8 cellular contexts compared by ENCODE assay signal in genomic region chr3:47161983-47162694, GRCh38. TPM values are rescaled to one million over a fixed set of nuclear protein-coding genes. Genes with fewer than 3 reads are reported as not detected.
DNase-seq lines count a peak whose midpoint lies in the region; ATAC-seq and TF ChIP-seq lines count a peak whose summit lies in the region.

No MANE protein-coding gene starts in this region.

- H3K4me1 ChIP-seq in mammary epithelial cell (ENCODE audit: insufficient read depth, low read length) (peaks cover 13% of the 10 kb centered on the region), muscle layer of colon (ENCODE audit: insufficient read depth, low read length) (peaks cover 46% of the 10 kb centered on the region)

- H3K36me3 ChIP-seq in mammary epithelial cell (ENCODE audit: insufficient read depth, low read length), result no peaks in the 10 kb centered on the region
- no peaks in the 10 kb centered on the region for H3K36me3 ChIP-seq in muscle layer of colon (ENCODE audit: insufficient read depth, low read length)

- TF ChIP-seq CTCF in AG10803 (conservative IDR thresholded peaks at IDR 0.05; ENCODE audit: low read length), result no peak
- no peak for TF ChIP-seq CTCF in mammary epithelial cell (conservative IDR thresholded peaks at IDR 0.05 in 1 of 2, IDR thresholded peaks at IDR 0.05 in 1 of 2; ENCODE audit: extremely low read depth in 1 of 2, insufficient read depth in 1 of 2, low read depth in 1 of 2, low read length in 2 of 2)

- H3K9me3 ChIP-seq in mammary epithelial cell (replicated peaks; ENCODE audit: insufficient read depth, low read length) (no peaks in the 10 kb centered on the region), muscle layer of colon (ENCODE audit: low read length) (no peaks in the 10 kb centered on the region)

- peaks cover 2% of the 10 kb centered on the region for H4K20me1 ChIP-seq in mammary epithelial cell (ENCODE audit: insufficient read depth, low read length)

- H3K4me3 ChIP-seq in AG10803 (ENCODE audit: low read length), result peak overlapping the region; percentile 83
- H3K4me3 ChIP-seq in Jurkat, Clone E6-1 (ENCODE audit: low read length), result peak overlapping the region; percentile 62
- H3K4me3 ChIP-seq in mammary epithelial cell (replicated peaks in 1 of 3; ENCODE audit: insufficient read depth in 1 of 3, low read depth in 2 of 3, low read length in 3 of 3), result peak overlapping the region; percentile 92 to 99 (median 95)
- peak overlapping the region in 1 of 2 donors; percentile 92 for H3K4me3 ChIP-seq in muscle layer of colon (ENCODE audit: low read depth in 1 of 2, low read length in 2 of 2)

- peak overlapping the region; percentile 67 for H3K4me2 ChIP-seq in mammary epithelial cell (ENCODE audit: insufficient read depth, low read depth, low read length)

- H2AFZ ChIP-seq in mammary epithelial cell (ENCODE audit: low read depth, low read length), result no peak overlapping the region

- H3K27me3 ChIP-seq in mammary epithelial cell (ENCODE audit: insufficient read depth, low read length) (no peaks in the 10 kb centered on the region), muscle layer of colon (ENCODE audit: control insufficient read depth in 1 of 2, insufficient read depth in 2 of 2, low read length in 2 of 2) (no peaks in the 10 kb centered on the region)

- dilution Hi-C loops in mammary epithelial cell (cut with HindIII; ENCODE audit: low sequenced_read_pairs), result no loop called here

- CTCF ChIA-PET in mammary epithelial cell (lab: Charles Lee; ENCODE audit: low non-redundant PET), result no interaction called here

- H3K79me2 ChIP-seq in mammary epithelial cell (ENCODE audit: insufficient read depth, low read length), result peaks cover 95% of the 10 kb centered on the region

- BruUV-seq in mammary epithelial cell (replicated peaks; lab: Mats Ljungman, UMichigan), result no TSS peak

- H3K9ac ChIP-seq in mammary epithelial cell (ENCODE audit: insufficient read depth, low read length) (peak overlapping the region; percentile 88), muscle layer of colon (ENCODE audit: low read length) (peak overlapping the region; percentile 66)

- intact Hi-C loops in mammary epithelial cell (cut with micrococcal nuclease), result loop anchor here (5.0 to 10.0 kb wide), 3 partner anchors 120 to 213 kb away; partner anchors contain the start of genes KIF9 and KLHL18

- DNase-seq in AG10803 (ENCODE audit: low read depth) (peak; percentile 7), mammary epithelial cell (peak; percentile 2), EL (no peak), NCI-H146 (lab: John Stamatoyannopoulos, UW) (no peak)
- no peak for DNase-seq in Jurkat, Clone E6-1 (ENCODE audit: low read depth, low spot score)

- ATAC-seq in HG03135 (IDR thresholded peaks at IDR 0.05; ENCODE audit: unreplicated experiment) (no peak), GM18867 (IDR thresholded peaks at IDR 0.05; ENCODE audit: unreplicated experiment) (no peak)

- H3K27ac ChIP-seq in mammary epithelial cell (ENCODE audit: insufficient read depth, low read depth, low read length) (peak overlapping the region; percentile 77), muscle layer of colon (ENCODE audit: low read depth, low read length) (peak overlapping the region; percentile 70)

- WGBS in mammary epithelial cell (ENCODE audit: low coverage, missing lambda C conversion rate), result 27% methylated on average over 4 of the region's 4 CpGs

- in situ Hi-C loops in mammary epithelial cell (cut with MboI; ENCODE audit: low sequenced_read_pairs in 2 of 2), result no loop called here

RNA-seq across cellular contexts. Expression of gene SETD2, which starts 1.8 kb away (rescaled TPM):
- polyA plus RNA-seq in Jurkat, Clone E6-1 (2012; ENCODE audit: insufficient read depth, insufficient read length), result 27.0 TPM
- total RNA-seq in mammary epithelial cell, result 10 to 100 TPM; 27.7 to 36.5 TPM
- polyA plus RNA-seq in mammary epithelial cell, result 12.2 TPM
- 48.1 TPM for polyA minus RNA-seq in mammary epithelial cell

Comparison
In these comparisons a context has a peak if more than half of its experiments do, and no peak if none do; other contexts are left out.
1. DNase-seq: peak in AG10803 (single experiment) and mammary epithelial cell (single experiment); none in Jurkat, Clone E6-1 (single experiment), EL (single experiment) and NCI-H146 (single experiment).